In genomic region chr17:29180788-29181160, GRCh38 we compare ENCODE assay signal across 7 cellular contexts. TPM values are rescaled to one million over a fixed set of nuclear protein-coding genes. Genes with fewer than 3 reads are reported as not detected.
DNase-seq lines count a peak whose midpoint lies in the region; ATAC-seq, FAIRE-seq and TF ChIP-seq lines count a peak whose summit lies in the region.

No MANE protein-coding gene starts in this region.

- peak overlapping the region; percentile 82 for H3K14ac ChIP-seq in IMR-90 (replicated peaks; ENCODE audit: low read depth, low read length)

- FAIRE-seq in kidney (lab: Jason Lieb, UNC): no peak

- 0 out of 2 replicates have a peak overlapping the region, but pooled peaks have one; percentile 0 for H2BK20ac ChIP-seq in IMR-90 (ENCODE audit: low read depth, low read length)

- peak overlapping the region; percentile 95 for H3K4me2 ChIP-seq in IMR-90 (ENCODE audit: low read depth, low read length)

- peak overlapping the region; percentile 34; the same call in 2 of the 3 replicates for H2BK15ac ChIP-seq in IMR-90 (ENCODE audit: low read depth, low read length)

- H3K9me3 ChIP-seq in IMR-90 (ENCODE audit: control insufficient read depth, insufficient read depth, low read length) (no peaks in the 10 kb centered on the region), ascending aorta (no peaks in the 10 kb centered on the region), kidney (ENCODE audit: control insufficient read depth in 1 of 2, low read length in 2 of 2) (no peaks in the 10 kb centered on the region)

- no TSS peak for BruUV-seq in IMR-90 (replicated peaks; lab: Mats Ljungman, UMichigan)

- no peaks in the 10 kb centered on the region for H3K27me3 ChIP-seq in IMR-90 (ENCODE audit: control insufficient read depth, insufficient read depth, low read length)
- no peaks in the 10 kb centered on the region for H3K27me3 ChIP-seq in ascending aorta

- H2AFZ ChIP-seq in IMR-90 (replicated peaks; ENCODE audit: low read length, poor library complexity): peak overlapping the region; percentile 96

- H3K4me3 ChIP-seq in IMR-90 (ENCODE audit: insufficient read depth, low read depth, low read length) (peak overlapping the region; percentile 79), ascending aorta (peak overlapping the region; percentile 57 to 82), kidney (ENCODE audit: low read length in 2 of 2) (peak overlapping the region; percentile 64 to 65)

- H3K23ac ChIP-seq in IMR-90 (ENCODE audit: low read depth, low read length): peak overlapping the region; percentile 87

- H3K36me3 ChIP-seq in IMR-90 (ENCODE audit: control insufficient read depth, insufficient read depth, low read length) (no peaks in the 10 kb centered on the region), ascending aorta (no peaks in the 10 kb centered on the region), kidney (ENCODE audit: control insufficient read depth in 1 of 2, insufficient read depth in 2 of 2, low read length in 2 of 2) (no peaks in the 10 kb centered on the region)

- no peak for TF ChIP-seq RAD21 in IMR-90 (IDR thresholded peaks at IDR 0.05; ENCODE audit: low read length)

- peak overlapping the region; percentile 78 for H2BK5ac ChIP-seq in IMR-90 (ENCODE audit: low read depth, low read length, poor library complexity, severe bottlenecking)

- peak overlapping the region; percentile 96 for H4K5ac ChIP-seq in IMR-90 (ENCODE audit: low read depth, low read length)

- no peak overlapping the region for H3K56ac ChIP-seq in IMR-90 (ENCODE audit: extremely low read depth, insufficient read depth, low read length)

- peak overlapping the region; percentile 90 for H2AK9ac ChIP-seq in IMR-90 (replicated peaks; ENCODE audit: low read depth, low read length, poor library complexity)

- WGBS in IMR-90 (ENCODE audit: extremely low coverage in 2 of 2, insufficient read length in 1 of 2), 2 experiments: 0% methylated on average over 1 of the region's 4 CpGs; no CpG with 5 or more reads in 1 of the 2 experiments

- no peak for TF ChIP-seq CTCF in IMR-90 (conservative IDR thresholded peaks at IDR 0.05; ENCODE audit: low read depth, low read length)
- no peak for TF ChIP-seq CTCF in ascending aorta (IDR thresholded peaks at IDR 0.05)
- TF ChIP-seq CTCF in kidney (IDR thresholded peaks at IDR 0.05; ENCODE audit: borderline replicate concordance, extremely low read depth, insufficient read depth): no peak

- no peak for ATAC-seq in IMR-90 (ENCODE audit: low read depth)
- ATAC-seq in HG03045 (IDR thresholded peaks at IDR 0.05; ENCODE audit: unreplicated experiment): no peak

- H3K9ac ChIP-seq in IMR-90 (ENCODE audit: low read depth, low read length) (peak overlapping the region; percentile 81), kidney (ENCODE audit: low read length in 2 of 2) (peak overlapping the region; percentile 74 to 92)

- H3K4ac ChIP-seq in IMR-90 (ENCODE audit: low read depth, low read length): peak overlapping the region; percentile 95

- CTCF ChIA-PET in IMR-90 (lab: Yijun Ruan, JAX): interaction anchor here (1.0 to 3.8 kb wide), 14 partner anchors 9 to 111 kb away, joined by 3 to 25 read pairs (median 4); no protein-coding TSS in a partner anchor

- intact Hi-C loops in IMR-90 (cut with micrococcal nuclease): loop anchor here (1.0 kb wide), 3 partner anchors 31 to 56 kb away; no protein-coding TSS in a partner anchor
- intact Hi-C loops in ascending aorta (cut with DNase I): loop anchor here (1.0 kb wide), 2 partner anchors 31 to 39 kb away; no protein-coding TSS in a partner anchor
- intact Hi-C loops in kidney (cut with DNase I): no loop called here

- peak overlapping the region; percentile 85; the same call in 1 of the 2 replicates for H4K91ac ChIP-seq in IMR-90 (ENCODE audit: insufficient read depth, low read depth, low read length)

- POLR2A ChIA-PET in IMR-90 (lab: Charles Lee; ENCODE audit: unreplicated experiment): interaction anchor here (1.3 kb wide), 2 partner anchors 12 to 32 kb away, joined by 3 to 5 read pairs; no protein-coding TSS in a partner anchor

- in situ Hi-C loops in IMR-90 (cut with MboI; ENCODE audit: low sequenced_read_pairs): no loop called here

- H4K20me1 ChIP-seq in IMR-90 (ENCODE audit: insufficient read depth, low read length): 0 out of 2 replicates have a peak, but pooled peaks cover 3% of the 10 kb centered on the region

- peak overlapping the region; percentile 93 to 94 for H4K8ac ChIP-seq in IMR-90 (ENCODE audit: low read depth in 2 of 2, low read length in 2 of 2)

- H2BK120ac ChIP-seq in IMR-90 (ENCODE audit: low read depth, low read length): peak overlapping the region; percentile 91

- DNase-seq in IMR-90 (no peak), ascending aorta (ENCODE audit: low spot score in 2 of 2) (no peak), kidney (no peak), superior temporal gyrus (ENCODE audit: extremely low spot score) (peak; percentile 30), NCI-H1092 treated with DMSO at 0.1 percent for 48 hours (lab: John Stamatoyannopoulos, UW) (no peak), AG20443 (ENCODE audit: low spot score) (no peak)

- peak overlapping the region; percentile 94 for H3K18ac ChIP-seq in IMR-90 (ENCODE audit: low read depth, low read length)

- no peaks in the 10 kb centered on the region; the same call in 1 of the 2 replicates for H3K9me1 ChIP-seq in IMR-90 (ENCODE audit: insufficient read depth, low read length)

- H3K4me1 ChIP-seq in IMR-90 (ENCODE audit: control insufficient read depth, insufficient read depth, low read length) (peaks cover 29% of the 10 kb centered on the region), ascending aorta (peaks cover 12 to 30% of the 10 kb centered on the region in 2 donors), kidney (ENCODE audit: control insufficient read depth in 1 of 2, insufficient read depth in 1 of 2, low read depth in 1 of 2, low read length in 2 of 2) (peaks cover 34 to 39% of the 10 kb centered on the region in 2 donors)

- H3K27ac ChIP-seq in IMR-90 (ENCODE audit: insufficient read depth, low read length) (peak overlapping the region; percentile 84), ascending aorta (peak overlapping the region; percentile 79 to 93), kidney (ENCODE audit: low read depth in 2 of 2, low read length in 2 of 2) (peak overlapping the region; percentile 53 to 91)

- TF ChIP-seq POLR2A in IMR-90 (IDR thresholded peaks at IDR 0.05; ENCODE audit: low read depth, low read length): no peak

- H2AK5ac ChIP-seq in IMR-90 (ENCODE audit: low read depth, low read length): peak overlapping the region; percentile 63

- peaks cover 27 to 41% of the 10 kb centered on the region in 2 experiments for H3K79me1 ChIP-seq in IMR-90 (ENCODE audit: low read depth in 1 of 2, low read length in 2 of 2)

- dilution Hi-C loops in IMR-90 (cut with HindIII; ENCODE audit: low sequenced_read_pairs, unreplicated experiment): no loop called here

TF ChIP-seq in IMR-90, 13 proteins besides CTCF, POLR2A, EP300 and RAD21:
- no peak for TF ChIP-seq ELK1 (IDR thresholded peaks at IDR 0.05; ENCODE audit: borderline replicate concordance, low read depth, low read length)
- no peak for TF ChIP-seq SMC3 (IDR thresholded peaks at IDR 0.05; ENCODE audit: low read depth, low read length)
- no peak for TF ChIP-seq BHLHE40 (IDR thresholded peaks at IDR 0.05; ENCODE audit: low read depth, low read length)
- TF ChIP-seq CHD1 (IDR thresholded peaks at IDR 0.05; ENCODE audit: low read depth, low read length): no peak

RNA-seq across cellular contexts. Expression of gene MYO18A, which starts 0.6 kb away (rescaled TPM):
- total RNA-seq in IMR-90 (2012; rRNA removed) (39.1 and 40.0 TPM in 2 replicates), ascending aorta (185 TPM), kidney (60.7 TPM)
- polyA plus RNA-seq in IMR-90 (2012; rRNA removed) (22.4 and 22.9 TPM in 2 replicates), kidney (ENCODE audit: insufficient read depth, low read depth, low replicate concordance) (25.6 TPM)
- polyA plus RNA-seq in IMR-90 (2012; cell fraction: cytosol; rRNA removed): 12.8 and 19.0 TPM in 2 replicates
- 95.5 and 141 TPM in 2 replicates for polyA plus RNA-seq in IMR-90 (2012; cell fraction: nucleus; rRNA removed; ENCODE audit: low replicate concordance)
